14 cellular contexts compared by ENCODE assay signal in genomic region chr17:6454495-6455320, GRCh38. TPM values are rescaled to one million over a fixed set of nuclear protein-coding genes. Genes with fewer than 3 reads are reported as not detected.
DNase-seq lines count a peak whose midpoint lies in the region; ATAC-seq and TF ChIP-seq lines count a peak whose summit lies in the region.
"Had no signal": no experiment of that assay in that cellular context is flagged by ENCODE, and none has a peak within 500 bp of the region (broad histone marks: within the 10 kb centered on the region; RNA-seq: fewer than 3 reads in every experiment).

No MANE protein-coding gene starts in this region.

- POLR2A ChIA-PET in SK-N-SH (lab: Yijun Ruan, JAX): interaction anchor here (2.2 kb wide), 1 partner anchor 11 kb away, joined by 11 read pairs; the partner anchor contains the start of gene PIMREG
- POLR2A ChIA-PET in WTC11 (lab: Charles Lee): interaction anchor here (3.7 kb wide), 1 partner anchor 11 kb away, joined by 24 read pairs; the partner anchor contains the start of gene PIMREG

- ATAC-seq in SK-N-SH treated with all-trans-retinoic acid at 6 μM for 48 hours: no peak; the same call in 2 of the 3 replicates
- ATAC-seq in WTC11: peak; percentile 26
- no peak for ATAC-seq in stimulated activated effector memory CD8-positive, alpha-beta T cell treated with anti-CD3 and anti-CD28 coated beads, Interleukin-12 subunit alpha, Interleukin-12 subunit beta, amount 100 ng/mL, for 72 hours
- no peak for ATAC-seq in GM18519 (IDR thresholded peaks at IDR 0.05; ENCODE audit: low FRiP score, unreplicated experiment)
- ATAC-seq in GM19452 (IDR thresholded peaks at IDR 0.05; ENCODE audit: unreplicated experiment): no peak
- ATAC-seq: Panc1 had no signal

- H3K27ac ChIP-seq in SK-N-SH (ENCODE audit: low read depth in 2 of 2, low read length in 1 of 2): no peak overlapping the region

- no peaks in the 10 kb centered on the region for H3F3A ChIP-seq in SK-N-SH (replicated peaks; ENCODE audit: insufficient read depth)

- no peaks in the 10 kb centered on the region; the same call in 1 of the 2 replicates for H3K27me3 Mint-ChIP-seq in WTC11 (ENCODE audit: low read depth)
- peaks cover 4 to 8% (median 5%) of the 10 kb centered on the region in 3 donors for H3K27me3 Mint-ChIP-seq in immature natural killer cell (ENCODE audit: low read depth in 3 of 3)

- no peak for TF ChIP-seq RAD21 in SK-N-SH (IDR thresholded peaks at IDR 0.05; ENCODE audit: low read length)

- no peak overlapping the region for H3K4me2 ChIP-seq in SK-N-SH

- peak; percentile 60 for DNase-seq in SK-N-SH
- peak; percentile 53 for DNase-seq in WTC11 (ENCODE audit: low spot score)
- DNase-seq in immature natural killer cell: peak; percentile 18 to 31 (median 27)
- DNase-seq in stimulated activated effector memory CD8-positive, alpha-beta T cell treated with anti-CD3 and anti-CD28 coated beads, Interleukin-12 subunit alpha, Interleukin-12 subunit beta, amount 100 ng/mL, for 72 hours (ENCODE audit: low spot score in 2 of 2): no peak
- DNase-seq in stimulated activated naive CD4-positive, alpha-beta T cell treated with Interleukin-2 at 50 U/mL for 16 hours (lab: John Stamatoyannopoulos, UW): no peak
- DNase-seq: 8988T, GF-D8 had no signal

- H3K36me3 Mint-ChIP-seq in WTC11: peaks cover 9% of the 10 kb centered on the region
- H3K36me3 Mint-ChIP-seq in immature natural killer cell: no peaks in the 10 kb centered on the region
- no peaks in the 10 kb centered on the region for H3K36me3 Mint-ChIP-seq in stimulated activated effector memory CD8-positive, alpha-beta T cell treated with anti-CD3 and anti-CD28 coated beads, Interleukin-12 subunit alpha, Interleukin-12 subunit beta, amount 100 ng/mL, for 72 hours

- H3K9me2 ChIP-seq in SK-N-SH: no peaks in the 10 kb centered on the region

- H3K27ac Mint-ChIP-seq in WTC11: no peak overlapping the region
- peak overlapping the region in 2 of 6 donors; percentile 40 to 83 for H3K27ac Mint-ChIP-seq in immature natural killer cell
- no peak overlapping the region for H3K27ac Mint-ChIP-seq in stimulated activated effector memory CD8-positive, alpha-beta T cell treated with anti-CD3 and anti-CD28 coated beads, Interleukin-12 subunit alpha, Interleukin-12 subunit beta, amount 100 ng/mL, for 72 hours
- H3K27ac Mint-ChIP-seq: activated naive CD8-positive, alpha-beta T cell treated with anti-CD3 and anti-CD28 coated beads, Interleukin-2, amount 10 ng/mL, durations not matched to agents 7 days and 5 days had no signal

- H3K9ac ChIP-seq in SK-N-SH: no peak overlapping the region

- peaks cover 3 to 17% of the 10 kb centered on the region in 2 experiments; a peak in 2 of 4 replicates for H3K4me1 ChIP-seq in SK-N-SH (ENCODE audit: control insufficient read depth in 1 of 2, insufficient read depth in 2 of 2, low read depth in 1 of 2, low read length in 1 of 2)

- TF ChIP-seq CTCF in SK-N-SH (IDR thresholded peaks at IDR 0.05) (no peak), WTC11 (IDR thresholded peaks at IDR 0.05) (no peak)

- no peaks in the 10 kb centered on the region for H3K79me2 ChIP-seq in SK-N-SH (ENCODE audit: insufficient read depth)

- no peaks in the 10 kb centered on the region for H4K20me1 ChIP-seq in SK-N-SH (ENCODE audit: insufficient read depth)

- peaks cover 0 to 4% of the 10 kb centered on the region in 2 experiments for H3K36me3 ChIP-seq in SK-N-SH (replicated peaks in 1 of 2; ENCODE audit: control insufficient read depth in 1 of 2, insufficient read depth in 2 of 2, low read length in 1 of 2)

- CTCF ChIA-PET in SK-N-SH (lab: Yijun Ruan, JAX) (interaction anchor here (1.0 to 2.0 kb wide), 4 partner anchors 14 to 19 kb away, joined by 3 to 10 read pairs (median 4); no protein-coding TSS in a partner anchor), WTC11 (lab: Charles Lee) (interaction anchor here (0.6 to 3.2 kb wide), 8 partner anchors 10 to 126 kb away, joined by 3 to 18 read pairs (median 4); partner anchors contain the start of gene PIMREG)

- H3K9me3 Mint-ChIP-seq in WTC11 (no peaks in the 10 kb centered on the region), immature natural killer cell (no peaks in the 10 kb centered on the region)
- no peaks in the 10 kb centered on the region for H3K9me3 Mint-ChIP-seq in stimulated activated effector memory CD8-positive, alpha-beta T cell treated with anti-CD3 and anti-CD28 coated beads, Interleukin-12 subunit alpha, Interleukin-12 subunit beta, amount 100 ng/mL, for 72 hours
- H3K9me3 Mint-ChIP-seq: activated naive CD8-positive, alpha-beta T cell treated with anti-CD3 and anti-CD28 coated beads, Interleukin-2, amount 10 ng/mL, durations not matched to agents 7 days and 5 days had no signal

- H3K27me3 ChIP-seq in SK-N-SH (ENCODE audit: insufficient read depth): no peaks in the 10 kb centered on the region

- no peak for TF ChIP-seq EP300 in SK-N-SH (IDR thresholded peaks at IDR 0.05; ENCODE audit: borderline replicate concordance in 1 of 2, low read depth in 1 of 2, low read length in 1 of 2)

- no peak overlapping the region for H3K4me3 ChIP-seq in SK-N-SH (ENCODE audit: low read depth in 2 of 2, low read length in 1 of 2)

- H2AFZ ChIP-seq in SK-N-SH (ENCODE audit: low read depth): no peak overlapping the region

- H3K4me1 Mint-ChIP-seq in WTC11 (peaks cover 49% of the 10 kb centered on the region), immature natural killer cell (peaks cover 20 to 28% of the 10 kb centered on the region in 2 donors)
- peaks cover 28% of the 10 kb centered on the region for H3K4me1 Mint-ChIP-seq in stimulated activated effector memory CD8-positive, alpha-beta T cell treated with anti-CD3 and anti-CD28 coated beads, Interleukin-12 subunit alpha, Interleukin-12 subunit beta, amount 100 ng/mL, for 72 hours

- WGBS in SK-N-SH (ENCODE audit: low lambda C conversion rate): 69% methylated on average over 15 of the region's 35 CpGs

- peak overlapping the region; percentile 63 for H3K4me3 Mint-ChIP-seq in WTC11
- H3K4me3 Mint-ChIP-seq in immature natural killer cell: peak overlapping the region; percentile 45 to 74 (median 53)
- H3K4me3 Mint-ChIP-seq in stimulated activated effector memory CD8-positive, alpha-beta T cell treated with anti-CD3 and anti-CD28 coated beads, Interleukin-12 subunit alpha, Interleukin-12 subunit beta, amount 100 ng/mL, for 72 hours: peak overlapping the region; percentile 34

- no peaks in the 10 kb centered on the region for H3K9me3 ChIP-seq in SK-N-SH

TF ChIP-seq in SK-N-SH, 30 proteins besides CTCF, POLR2A, EP300 and RAD21 (continues in another document):
- TF ChIP-seq SMC3 (IDR thresholded peaks at IDR 0.05; ENCODE audit: low read depth, low read length) (no peak), ELF1 (IDR thresholded peaks at IDR 0.05) (no peak), JUND (IDR thresholded peaks at IDR 0.05) (no peak), NRF1 (IDR thresholded peaks at IDR 0.05; ENCODE audit: low read depth, low read length) (no peak), CHD2 (IDR thresholded peaks at IDR 0.05; ENCODE audit: low read length, partially characterized antibody) (no peak)

TF ChIP-seq in SK-N-SH treated with all-trans-retinoic acid at 6 μM for 48 hours, 23 proteins besides CTCF, POLR2A, EP300 and RAD21 (continues in another document):
- no peak for TF ChIP-seq ZNF70 (CRISPR knock-in tag; IDR thresholded peaks at IDR 0.05)
- no peak for TF ChIP-seq ARNTL (CRISPR knock-in tag; IDR thresholded peaks at IDR 0.05; ENCODE audit: borderline replicate concordance, low read depth)
- no peak for TF ChIP-seq ZFP3 (CRISPR knock-in tag; IDR thresholded peaks at IDR 0.05)
- TF ChIP-seq ESRRG (CRISPR knock-in tag; IDR thresholded peaks at IDR 0.05): no peak
- no peak for TF ChIP-seq CREB5 (CRISPR knock-in tag; IDR thresholded peaks at IDR 0.05; ENCODE audit: low read depth)
- no peak for TF ChIP-seq ZNF8 (CRISPR knock-in tag; IDR thresholded peaks at IDR 0.05)
- no peak for TF ChIP-seq ISL1 (CRISPR knock-in tag; IDR thresholded peaks at IDR 0.05)

TF ChIP-seq in WTC11, 78 proteins besides CTCF, POLR2A, EP300 and RAD21 (continues in another document):
- TF ChIP-seq ERG (CRISPR knock-in tag; IDR thresholded peaks at IDR 0.05): no peak
- 0 out of 2 replicates have a peak, but pooled peaks have one; percentile 2 for TF ChIP-seq FOXP4 (CRISPR knock-in tag; IDR thresholded peaks at IDR 0.05)
- TF ChIP-seq ETV6 (CRISPR knock-in tag; IDR thresholded peaks at IDR 0.05): peak; percentile 68; the same call in 1 of the 2 replicates

RNA-seq across cellular contexts. Expression of gene PIMREG, which starts 10.5 kb away (rescaled TPM):
- polyA plus RNA-seq in SK-N-SH (2012; rRNA removed) (17.2 and 19.6 TPM in 2 replicates), immature natural killer cell (1 to 10 TPM; 1.4 to 1.6 (median 1.5) TPM)
- polyA plus RNA-seq in SK-N-SH (2012; cell fraction: cytosol; rRNA removed): 10.4 and 14.2 TPM in 2 replicates
- 15.5 and 18.9 TPM in 2 replicates for polyA plus RNA-seq in SK-N-SH (2012; cell fraction: nucleus; rRNA removed)
- total RNA-seq in WTC11 (2021): 92.2 to 102 TPM (median 99.3 TPM) in 3 replicates

RNA-seq across cellular contexts. Expression of gene AIPL1, which starts 19.8 kb away (rescaled TPM):
- not detected in 2 replicates for polyA plus RNA-seq in SK-N-SH (2012; rRNA removed)
- polyA plus RNA-seq in SK-N-SH (2012; cell fraction: cytosol; rRNA removed): not detected in 2 replicates
- not detected in 2 replicates for polyA plus RNA-seq in SK-N-SH (2012; cell fraction: nucleus; rRNA removed)
- 0.32 to 0.71 TPM (median 0.46 TPM) in 3 replicates for total RNA-seq in WTC11 (2021)
- not detected for polyA plus RNA-seq in immature natural killer cell
- total RNA-seq: activated naive CD8-positive, alpha-beta T cell treated with anti-CD3 and anti-CD28 coated beads, Interleukin-2, amount 10 ng/mL, durations not matched to agents 7 days and 5 days; left colon; subcutaneous adipose tissue had no signal

Comparison
In these comparisons a context has a peak if more than half of its experiments do, and no peak if none do; other contexts are left out.
1. DNase-seq: peak in SK-N-SH (single experiment), WTC11 (single experiment) and immature natural killer cell (3 of 3); none in stimulated activated effector memory CD8-positive, alpha-beta T cell treated with anti-CD3 and anti-CD28 coated beads, Interleukin-12 subunit alpha, Interleukin-12 subunit beta, amount 100 ng/mL, for 72 hours (0 of 2) and stimulated activated naive CD4-positive, alpha-beta T cell treated with Interleukin-2 at 50 U/mL for 16 hours (single experiment).
2. Peak in every context shown above with its lines, with median percentiles within 50 percentile points of each other: H3K4me3 Mint-ChIP-seq.